Comparison of ENCODE assay signal across 8 cellular contexts in genomic region chr1:156055649-156056048, GRCh38. TPM values are rescaled to one million over a fixed set of nuclear protein-coding genes. Genes with fewer than 3 reads are reported as not detected.
A peak's percentile ranks its signal among the peaks of the same experiment; 100 is the strongest.
DNase-seq lines count a peak whose midpoint lies in the region; ATAC-seq, FAIRE-seq and TF ChIP-seq lines count a peak whose summit lies in the region.

No MANE protein-coding gene starts in this region.

- peaks cover 11% of the 10 kb centered on the region; the same call in 1 of the 2 replicates for H3K4me1 ChIP-seq in PC-9 (replicated peaks; ENCODE audit: insufficient read depth)

- H3K4me3 Mint-ChIP-seq in endothelial cell (ENCODE audit: unreplicated experiment) (peak overlapping the region; percentile 94), progenitor cell of endocrine pancreas (ENCODE audit: low read depth) (peak overlapping the region; percentile 97)

- peak overlapping the region; percentile 94; the same call in 1 of the 2 replicates for H2AFZ ChIP-seq in PC-9

- H3K27me3 Mint-ChIP-seq in endothelial cell (ENCODE audit: unreplicated experiment) (peaks cover 16% of the 10 kb centered on the region), progenitor cell of endocrine pancreas (no peaks in the 10 kb centered on the region)

- H3F3A ChIP-seq in PC-9 (ENCODE audit: insufficient read depth, low read depth) = peaks cover 6% of the 10 kb centered on the region

- no peaks in the 10 kb centered on the region for H3K9me3 ChIP-seq in PC-9 (ENCODE audit: insufficient read depth, low read depth)

- no peak for TF ChIP-seq CTCF in GM12865 (IDR thresholded peaks at IDR 0.05; ENCODE audit: insufficient read depth, low read depth, low read length, missing control alignments)
- TF ChIP-seq CTCF in PC-9 (conservative IDR thresholded peaks at IDR 0.05) = no peak
- no peak for TF ChIP-seq CTCF in endothelial cell (IDR thresholded peaks at IDR 0.05; ENCODE audit: unreplicated experiment)
- TF ChIP-seq CTCF in progenitor cell of endocrine pancreas (IDR thresholded peaks at IDR 0.05; ENCODE audit: unreplicated experiment) = no peak

- no peaks in the 10 kb centered on the region for H3K9me2 ChIP-seq in PC-9 (ENCODE audit: insufficient read depth)

- H3K4me2 ChIP-seq in PC-9 = peak overlapping the region; percentile 89

- H3K36me3 ChIP-seq in PC-9 (ENCODE audit: low read depth) = no peaks in the 10 kb centered on the region

- H3K9me3 Mint-ChIP-seq in endothelial cell (ENCODE audit: unreplicated experiment) = no peaks in the 10 kb centered on the region
- no peaks in the 10 kb centered on the region for H3K9me3 Mint-ChIP-seq in progenitor cell of endocrine pancreas (ENCODE audit: low read depth)

- no TSS peak for BruUV-seq in PC-9 (replicated peaks; lab: Mats Ljungman, UMichigan)

- H3K4me1 Mint-ChIP-seq in endothelial cell (ENCODE audit: unreplicated experiment) = peaks cover 29% of the 10 kb centered on the region
- H3K4me1 Mint-ChIP-seq in progenitor cell of endocrine pancreas (ENCODE audit: low read depth) = peaks cover 17% of the 10 kb centered on the region

- H3K79me2 ChIP-seq in PC-9 (ENCODE audit: low read depth) = peaks cover 38% of the 10 kb centered on the region

- intact Hi-C loops in PC-9 (cut with micrococcal nuclease; ENCODE audit: unreplicated experiment) = no loop called here

- peaks cover 16% of the 10 kb centered on the region for H3K36me3 Mint-ChIP-seq in endothelial cell (ENCODE audit: low read depth, unreplicated experiment)
- H3K36me3 Mint-ChIP-seq in progenitor cell of endocrine pancreas (ENCODE audit: insufficient read depth) = peaks cover 4% of the 10 kb centered on the region

- H3K27me3 ChIP-seq in PC-9 (ENCODE audit: insufficient read depth, low read depth) = no peaks in the 10 kb centered on the region

- ATAC-seq in GM21737 (IDR thresholded peaks at IDR 0.05; ENCODE audit: unreplicated experiment) = no peak

- CTCF ChIA-PET in PC-9 (lab: Charles Lee) = no interaction called here

- no peak for FAIRE-seq in frontal cortex (lab: Jason Lieb, UNC)

- H3K4me3 ChIP-seq in GM12865 (ENCODE audit: low read depth, low read length) (peak overlapping the region; percentile 94), PC-9 (peak overlapping the region; percentile 84)

- DNase-seq in GM12865 (ENCODE audit: low read depth) = peak; percentile 21
- no peak for DNase-seq in PC-9
- DNase-seq in endothelial cell (ENCODE audit: low spot score) = no peak
- DNase-seq in progenitor cell of endocrine pancreas (ENCODE audit: low spot score, unreplicated experiment) = no peak
- DNase-seq in frontal cortex (ENCODE audit: low spot score in 2 of 2) = no peak
- DNase-seq in mesenteric fat pad (ENCODE audit: low spot score) = no peak
- no peak for DNase-seq in NCI-H2171 (lab: John Stamatoyannopoulos, UW)

- 0 out of 2 replicates have a peak, but pooled peaks cover 6% of the 10 kb centered on the region for H4K20me1 ChIP-seq in PC-9 (ENCODE audit: insufficient read depth)

- POLR2A ChIA-PET in PC-9 (lab: Charles Lee; ENCODE audit: unreplicated experiment) = no interaction called here

- H3K27ac Mint-ChIP-seq in endothelial cell (ENCODE audit: unreplicated experiment) (peak overlapping the region; percentile 52), progenitor cell of endocrine pancreas (peak overlapping the region; percentile 59)

- H3K27ac ChIP-seq in PC-9 = no peak overlapping the region

RNA-seq across cellular contexts. Expression of gene LAMTOR2, which starts 1.1 kb away (rescaled TPM):
- total RNA-seq in PC-9 (2021) (76.8 and 117 TPM in 2 replicates), endothelial cell (ENCODE audit: unreplicated experiment) (82.4 TPM), progenitor cell of endocrine pancreas (61.0 and 63.0 TPM in 2 replicates), frontal cortex (36.3 TPM), mesenteric fat pad (65.5 TPM)

RNA-seq across cellular contexts. Expression of gene UBQLN4, which starts 2.1 kb away (rescaled TPM):
- total RNA-seq in PC-9 (2021) (47.4 and 58.4 TPM in 2 replicates), endothelial cell (ENCODE audit: unreplicated experiment) (47.6 TPM), progenitor cell of endocrine pancreas (94.2 and 97.8 TPM in 2 replicates), frontal cortex (28.5 TPM), mesenteric fat pad (30.0 TPM)

RNA-seq across cellular contexts. Expression of gene RAB25, which starts 5.3 kb away (rescaled TPM):
- total RNA-seq in PC-9 (2021) = 129 and 194 TPM in 2 replicates
- total RNA-seq in endothelial cell (ENCODE audit: unreplicated experiment) = 1.6 TPM
- total RNA-seq in progenitor cell of endocrine pancreas = 93.8 and 99.1 TPM in 2 replicates
- not detected for total RNA-seq in frontal cortex
- not detected for total RNA-seq in mesenteric fat pad

RNA-seq across cellular contexts. Expression of gene MEX3A, which starts 26.6 kb away (rescaled TPM):
- total RNA-seq in PC-9 (2021) (6.6 and 7.2 TPM in 2 replicates), endothelial cell (ENCODE audit: unreplicated experiment) (63.9 TPM), progenitor cell of endocrine pancreas (112 and 113 TPM in 2 replicates), frontal cortex (43.2 TPM), mesenteric fat pad (0.58 TPM)

RNA-seq across cellular contexts. Expression of gene SSR2, which starts 34.9 kb away (rescaled TPM):
- total RNA-seq in PC-9 (2021) = 152 and 196 TPM in 2 replicates
- 340 TPM for total RNA-seq in endothelial cell (ENCODE audit: unreplicated experiment)
- 299 and 301 TPM in 2 replicates for total RNA-seq in progenitor cell of endocrine pancreas
- total RNA-seq in frontal cortex = 230 TPM
- 179 TPM for total RNA-seq in mesenteric fat pad

Comparison
In these comparisons a context has a peak if more than half of its experiments do, and no peak if none do; other contexts are left out.
1. RNA of gene RAB25, which starts 5.3 kb away (total RNA-seq): 129 to 194 TPM in PC-9 and 93.8 to 99.1 TPM in progenitor cell of endocrine pancreas; 1.6 TPM in endothelial cell (single experiment), not detected in mesenteric fat pad (single experiment) and not detected in frontal cortex (single experiment); every median in the first group is over 10 times any median in the second.